29 cellular contexts compared by ENCODE assay signal in genomic region chr1:64309468-64309867, GRCh38.
A peak's percentile ranks its signal among the peaks of the same experiment; 100 is the strongest.
DNase-seq lines count a peak whose midpoint lies in the region; ATAC-seq and FAIRE-seq lines count a peak whose summit lies in the region.
"Had no signal": no experiment of that assay in that cellular context is flagged by ENCODE, and none has a peak within 500 bp of the region (broad histone marks: within the 10 kb centered on the region; RNA-seq: fewer than 3 reads in every experiment).

No MANE protein-coding gene starts in this region.

- ATAC-seq in HG02970 (IDR thresholded peaks at IDR 0.05; ENCODE audit: low FRiP score, unreplicated experiment) (no peak), GM21390 (IDR thresholded peaks at IDR 0.05; ENCODE audit: unreplicated experiment) (no peak)
- ATAC-seq: activated CD8-positive, alpha-beta memory T cell treated with anti-CD3 and anti-CD28 coated beads, Interleukin-2, amount 10 ng/mL, durations not matched to agents 7 days and 5 days; activated naive CD4-positive, alpha-beta T cell treated with anti-CD3 and anti-CD28 coated beads, Interleukin-2, amount 50 U/mL, for 72 hours; GM12878; left cardiac atrium; PC-3; right cardiac atrium had no signal

- FAIRE-seq in frontal cortex (lab: Jason Lieb, UNC): no peak
- FAIRE-seq: astrocyte, GM12878 had no signal

- peak; percentile 15 for DNase-seq in ELF-1 (ENCODE audit: low read depth, low spot score)
- peak in 47 of 58 donors; percentile 0 to 85 (median 35) for DNase-seq in anterior cingulate cortex (lab: John Stamatoyannopoulos, UW)
- DNase-seq in frontal cortex (ENCODE audit: low spot score in 2 of 2): peak; percentile 19 to 31
- DNase-seq in nucleus accumbens (lab: John Stamatoyannopoulos, UW): peak in 50 of 56 donors; percentile 5 to 81 (median 40)
- DNase-seq in epidermal melanocyte (ENCODE audit: insufficient read length, low spot score): no peak
- DNase-seq in stimulated activated CD4-positive, alpha-beta T cell treated with anti-CD3 and anti-CD28 coated beads, Interleukin-2, amount 100 ng/mL, for 48 hours: no peak
- DNase-seq: ACHN; activated CD4-positive, alpha-beta T cell treated with anti-CD3 and anti-CD28 coated beads, Interleukin-2, amount 10 ng/mL, durations not matched to agents 7 days and 5 days; activated CD8-positive, alpha-beta memory T cell treated with anti-CD3 and anti-CD28 coated beads, Interleukin-2, amount 10 ng/mL, durations not matched to agents 7 days and 5 days; Caco-2; DND-41; effector CD8-positive, alpha-beta T cell; glutamatergic neuron; H9; IMR-90; left cardiac atrium; NCI-H1105 treated with DMSO at 0.1 percent for 48 hours; NCI-H446; PC-3; right cardiac atrium; Right ventricle myocardium superior; stimulated activated CD4-positive, alpha-beta T cell treated with anti-CD3 and anti-CD28 coated beads, Interleukin-4, amount 100 ng/mL, for 4 hours; stimulated activated naive CD4-positive, alpha-beta T cell; T-helper 9 cell had no signal

Comparison
In these comparisons a context has a peak if more than half of its experiments do, and no peak if none do; other contexts are left out.
1. DNase-seq: peak in ELF-1 (single experiment), anterior cingulate cortex (47 of 58), frontal cortex (2 of 2) and nucleus accumbens (50 of 56); none in epidermal melanocyte (single experiment) and stimulated activated CD4-positive, alpha-beta T cell treated with anti-CD3 and anti-CD28 coated beads, Interleukin-2, amount 100 ng/mL, for 48 hours (0 of 2).